8 cellular contexts compared by ENCODE assay signal in genomic region chr6:155314773-155315515, GRCh38. TPM values are rescaled to one million over a fixed set of nuclear protein-coding genes. Genes with fewer than 3 reads are reported as not detected.
DNase-seq lines count a peak whose midpoint lies in the region; ATAC-seq, FAIRE-seq and TF ChIP-seq lines count a peak whose summit lies in the region.

No MANE protein-coding gene starts in this region.

- peak; percentile 73 for DNase-seq in GDM1 (lab: John Stamatoyannopoulos, UW)
- DNase-seq in Jurkat, Clone E6-1 (ENCODE audit: low read depth, low spot score) = no peak
- peak; percentile 68 for DNase-seq in RCC 7860 (ENCODE audit: low spot score)
- peak; percentile 66 for DNase-seq in activated naive CD8-positive, alpha-beta T cell treated with anti-CD3 and anti-CD28 coated beads, Interleukin-2, amount 50 U/mL, for 24 hours
- peak; percentile 61 for DNase-seq in left cardiac atrium
- peak; percentile 89 for DNase-seq in sigmoid colon
- no peak for DNase-seq in putamen (ENCODE audit: low spot score)

- no peak for TF ChIP-seq POLR2A in sigmoid colon (IDR thresholded peaks at IDR 0.05)

- peak in 1 of 4 donors; percentile 2 for TF ChIP-seq EP300 in sigmoid colon (IDR thresholded peaks at IDR 0.05)

- H3K27me3 Mint-ChIP-seq in activated naive CD8-positive, alpha-beta T cell treated with anti-CD3 and anti-CD28 coated beads, Interleukin-2, amount 50 U/mL, for 24 hours = peaks cover 1% of the 10 kb centered on the region

- ATAC-seq in GM21825 (IDR thresholded peaks at IDR 0.05; ENCODE audit: unreplicated experiment) (peak; percentile 52), left cardiac atrium (peak; percentile 68 to 79)
- ATAC-seq in activated naive CD8-positive, alpha-beta T cell treated with anti-CD3 and anti-CD28 coated beads, Interleukin-2, amount 50 U/mL, for 24 hours = peak; percentile 61

- no peak for TF ChIP-seq CTCF in sigmoid colon (IDR thresholded peaks at IDR 0.05)

- peak overlapping the region; percentile 68 for H3K4me3 ChIP-seq in Jurkat, Clone E6-1 (ENCODE audit: low read length)
- H3K4me3 ChIP-seq in sigmoid colon = peak overlapping the region; percentile 59 to 83 (median 76)

- no peak for FAIRE-seq in RCC 7860 (lab: Jason Lieb, UNC)

- no peaks in the 10 kb centered on the region for H3K27me3 ChIP-seq in sigmoid colon

- H3K36me3 ChIP-seq in sigmoid colon = peaks cover 0 to 11% (median 0%) of the 10 kb centered on the region in 4 donors

- intact Hi-C loops in left cardiac atrium (cut with DNase I) (no loop called here), sigmoid colon (cut with DNase I) (loop anchor here (5.0 to 10.0 kb wide), 4 partner anchors 38 to 1462 kb away; partner anchors contain the start of gene ARID1B)

- H3K9me3 ChIP-seq in sigmoid colon = no peaks in the 10 kb centered on the region

- peak overlapping the region; percentile 83 to 91 (median 88) for H3K27ac ChIP-seq in sigmoid colon

- peaks cover 22% of the 10 kb centered on the region for H3K36me3 Mint-ChIP-seq in activated naive CD8-positive, alpha-beta T cell treated with anti-CD3 and anti-CD28 coated beads, Interleukin-2, amount 50 U/mL, for 24 hours (ENCODE audit: low read depth)

- H3K4me3 Mint-ChIP-seq in activated naive CD8-positive, alpha-beta T cell treated with anti-CD3 and anti-CD28 coated beads, Interleukin-2, amount 50 U/mL, for 24 hours = peak overlapping the region; percentile 96

- 1 to 3% methylated on average over 20 of the region's 20 CpGs for WGBS in sigmoid colon, 2 donors

- no peaks in the 10 kb centered on the region for H3K9me3 Mint-ChIP-seq in activated naive CD8-positive, alpha-beta T cell treated with anti-CD3 and anti-CD28 coated beads, Interleukin-2, amount 50 U/mL, for 24 hours

- peaks cover 0 to 20% (median 4%) of the 10 kb centered on the region in 4 donors for H3K4me1 ChIP-seq in sigmoid colon

- peaks cover 50% of the 10 kb centered on the region for H3K4me1 Mint-ChIP-seq in activated naive CD8-positive, alpha-beta T cell treated with anti-CD3 and anti-CD28 coated beads, Interleukin-2, amount 50 U/mL, for 24 hours

- H3K27ac Mint-ChIP-seq in activated naive CD8-positive, alpha-beta T cell treated with anti-CD3 and anti-CD28 coated beads, Interleukin-2, amount 50 U/mL, for 24 hours = peak overlapping the region; percentile 95

RNA-seq across cellular contexts. Expression of gene TFB1M, which starts 0.7 kb away (rescaled TPM):
- polyA plus RNA-seq in Jurkat, Clone E6-1 (2012; ENCODE audit: insufficient read depth, insufficient read length) = 28.3 TPM
- total RNA-seq in left cardiac atrium (10 to 100 TPM; 13.9 to 15.6 TPM), sigmoid colon (10 to 100 TPM; 10.7 to 22.2 (median 16.8) TPM)
- 10 to 100 TPM; 10.9 to 15.1 (median 12.6) TPM for polyA plus RNA-seq in sigmoid colon

RNA-seq across cellular contexts. Expression of gene CLDN20, which starts 51.1 kb away (rescaled TPM):
- polyA plus RNA-seq in Jurkat, Clone E6-1 (2012; ENCODE audit: insufficient read depth, insufficient read length) = not detected
- not detected for total RNA-seq in left cardiac atrium
- total RNA-seq in sigmoid colon = not detected
- polyA plus RNA-seq in sigmoid colon = not detected

Comparison
In these comparisons a context has a peak if more than half of its experiments do, and no peak if none do; other contexts are left out.
1. DNase-seq: peak in GDM1 (single experiment), RCC 7860 (single experiment), activated naive CD8-positive, alpha-beta T cell treated with anti-CD3 and anti-CD28 coated beads, Interleukin-2, amount 50 U/mL, for 24 hours (single experiment), left cardiac atrium (single experiment) and sigmoid colon (single experiment); none in Jurkat, Clone E6-1 (single experiment) and putamen (single experiment).
2. Peak in every context shown above with its lines, with median percentiles within 50 percentile points of each other: ATAC-seq.